19 cellular contexts compared by ENCODE assay signal in the genomic region with DNA sequence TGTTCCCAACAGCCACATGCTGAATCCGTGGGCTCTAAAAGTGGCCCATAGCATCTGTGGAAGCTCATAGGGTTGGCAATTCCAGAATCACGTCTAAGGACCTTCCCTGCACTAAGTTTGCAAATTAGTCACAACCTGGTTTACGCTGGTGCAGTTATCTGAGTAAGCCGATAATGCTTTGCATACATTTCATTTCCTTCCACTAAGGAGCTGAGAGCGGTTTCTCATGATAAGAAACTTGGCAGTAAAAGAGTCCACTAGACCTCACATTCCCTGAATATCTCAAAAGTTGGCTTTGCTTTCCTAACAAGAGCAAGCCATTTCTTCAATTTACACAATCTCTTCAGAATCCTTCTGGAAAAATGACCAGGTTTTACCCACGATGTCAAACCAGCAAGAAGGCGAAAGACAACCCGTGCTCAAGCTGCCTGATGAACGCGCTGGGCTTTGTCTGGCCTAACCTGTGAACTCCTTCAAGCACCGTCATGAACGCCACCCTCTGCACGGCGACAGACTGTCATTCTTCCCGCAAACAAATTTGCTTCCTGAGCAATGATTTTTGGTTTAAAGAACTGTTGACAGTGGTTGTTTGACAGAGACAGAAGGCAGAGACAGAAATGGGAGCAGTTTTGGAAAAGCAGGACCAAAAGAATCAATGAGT.
DNase-seq lines count a peak whose midpoint lies in the region; ATAC-seq and TF ChIP-seq lines count a peak whose summit lies in the region.
"Had no signal": no experiment of that assay in that cellular context is flagged by ENCODE, and none has a peak within 500 bp of the region (broad histone marks: within the 10 kb centered on the region; RNA-seq: fewer than 3 reads in every experiment).

No MANE protein-coding gene starts in this region.

- no peak overlapping the region for H3K9ac ChIP-seq in endodermal cell (ENCODE audit: extremely low read depth, low read length, poor library complexity, severe bottlenecking)

- H3K9me3 ChIP-seq in right cardiac atrium (ENCODE audit: control insufficient read depth, low read length) (no peaks in the 10 kb centered on the region), endodermal cell (ENCODE audit: control insufficient read depth, low read length) (peaks cover 26% of the 10 kb centered on the region), upper lobe of right lung (no peaks in the 10 kb centered on the region)
- H3K9me3 ChIP-seq: vagina had no signal

- H3K27me3 Mint-ChIP-seq in endodermal cell (ENCODE audit: insufficient read depth) (no peaks in the 10 kb centered on the region), T-cell (no peaks in the 10 kb centered on the region)
- H3K27me3 Mint-ChIP-seq: activated naive CD4-positive, alpha-beta T cell treated with anti-CD3 and anti-CD28 coated beads, Interleukin-2, amount 50 U/mL, for 24 hours had no signal

- H3K27me3 ChIP-seq in right cardiac atrium (ENCODE audit: control insufficient read depth, insufficient read depth) (no peaks in the 10 kb centered on the region), endodermal cell (ENCODE audit: control insufficient read depth, insufficient read depth, low read length, poor library complexity, severe bottlenecking) (no peaks in the 10 kb centered on the region), upper lobe of right lung (no peaks in the 10 kb centered on the region)
- H3K27me3 ChIP-seq: gastroesophageal sphincter, vagina had no signal

- H3K27ac ChIP-seq in right cardiac atrium (ENCODE audit: low read length) (no peak overlapping the region), endodermal cell (ENCODE audit: low read depth, low read length) (no peak overlapping the region), upper lobe of right lung (no peak overlapping the region)
- H3K27ac ChIP-seq: gastroesophageal sphincter, vagina had no signal

- ATAC-seq in right cardiac atrium (peak; percentile 43 to 82), left ventricle myocardium superior (no peak), upper lobe of right lung (peak; percentile 78), T-cell (replicated peaks in 1 of 4) (no peak)
- ATAC-seq: CD8-positive, alpha-beta T cell; effector memory CD8-positive, alpha-beta T cell; gastroesophageal sphincter; naive thymus-derived CD4-positive, alpha-beta T cell; stimulated activated naive CD8-positive, alpha-beta T cell treated with anti-CD3 and anti-CD28 coated beads, Interleukin-15, amount 100 ng/mL, for 72 hours had no signal

- no peak for TF ChIP-seq CTCF in endodermal cell (conservative IDR thresholded peaks at IDR 0.05)
- no peak for TF ChIP-seq CTCF in upper lobe of right lung (IDR thresholded peaks at IDR 0.05)

- peaks cover 2% of the 10 kb centered on the region for H3K4me1 ChIP-seq in right cardiac atrium (ENCODE audit: control insufficient read depth, insufficient read depth, low read length)
- peaks cover 3% of the 10 kb centered on the region for H3K4me1 ChIP-seq in endodermal cell (ENCODE audit: control insufficient read depth, insufficient read depth, low read length)
- H3K4me1 ChIP-seq in upper lobe of right lung, result peaks cover 13% of the 10 kb centered on the region
- H3K4me1 ChIP-seq: gastroesophageal sphincter, vagina had no signal

- H3K4me3 ChIP-seq in right cardiac atrium (ENCODE audit: low read length) (no peak overlapping the region), endodermal cell (ENCODE audit: low read length) (no peak overlapping the region), upper lobe of right lung (no peak overlapping the region)
- H3K4me3 ChIP-seq: gastroesophageal sphincter, vagina had no signal

- H3K4me1 Mint-ChIP-seq in endodermal cell (peaks cover 24% of the 10 kb centered on the region), T-cell (no peaks in the 10 kb centered on the region)
- H3K4me1 Mint-ChIP-seq: activated CD4-positive, alpha-beta memory T cell treated with anti-CD3 and anti-CD28 coated beads, Interleukin-2, amount 10 ng/mL, durations not matched to agents 7 days and 5 days; activated naive CD4-positive, alpha-beta T cell treated with anti-CD3 and anti-CD28 coated beads, Interleukin-2, amount 50 U/mL, for 24 hours; stimulated activated naive CD8-positive, alpha-beta T cell treated with anti-CD3 and anti-CD28 coated beads, Interleukin-15, amount 100 ng/mL, for 72 hours had no signal

- DNase-seq in right cardiac atrium (no peak), left ventricle myocardium superior (no peak), endodermal cell (no peak), mesenteric fat pad (ENCODE audit: low spot score) (peak; percentile 67), upper lobe of right lung (no peak), Kasumi-1 (lab: John Stamatoyannopoulos, UW) (no peak), T-cell (no peak), GOT3 (lab: John Stamatoyannopoulos, UW) (no peak)
- DNase-seq: activated CD4-positive, alpha-beta memory T cell treated with anti-CD3 and anti-CD28 coated beads, Interleukin-2, amount 10 ng/mL, durations not matched to agents 7 days and 5 days; activated T-cell treated with anti-CD3 and anti-CD28 coated beads, Interleukin-2, amount 50 U/mL, for 24 hours; CD8-positive, alpha-beta T cell; effector memory CD8-positive, alpha-beta T cell; naive thymus-derived CD4-positive, alpha-beta T cell; NCI-H1417 treated with DMSO at 0.1 percent for 48 hours; stimulated activated naive CD8-positive, alpha-beta T cell treated with anti-CD3 and anti-CD28 coated beads, Interleukin-15, amount 100 ng/mL, for 72 hours; T-helper 1 cell had no signal

- H3K27ac Mint-ChIP-seq in endodermal cell, result peak overlapping the region; percentile 29
- H3K27ac Mint-ChIP-seq in T-cell, result no peak overlapping the region
- H3K27ac Mint-ChIP-seq: activated CD4-positive, alpha-beta memory T cell treated with anti-CD3 and anti-CD28 coated beads, Interleukin-2, amount 10 ng/mL, durations not matched to agents 7 days and 5 days; activated naive CD4-positive, alpha-beta T cell treated with anti-CD3 and anti-CD28 coated beads, Interleukin-2, amount 50 U/mL, for 24 hours; activated T-cell treated with anti-CD3 and anti-CD28 coated beads, Interleukin-2, amount 50 U/mL, for 24 hours; CD8-positive, alpha-beta T cell; effector memory CD8-positive, alpha-beta T cell; naive thymus-derived CD4-positive, alpha-beta T cell; stimulated activated naive CD8-positive, alpha-beta T cell treated with anti-CD3 and anti-CD28 coated beads, Interleukin-15, amount 100 ng/mL, for 72 hours had no signal

- H3K36me3 ChIP-seq in endodermal cell (ENCODE audit: control insufficient read depth, insufficient read depth, low read length) (no peaks in the 10 kb centered on the region), upper lobe of right lung (no peaks in the 10 kb centered on the region)
- H3K36me3 ChIP-seq: gastroesophageal sphincter, vagina had no signal

- H3K9me3 Mint-ChIP-seq in endodermal cell (peaks cover 15% of the 10 kb centered on the region), T-cell (no peaks in the 10 kb centered on the region)
- H3K9me3 Mint-ChIP-seq: activated CD4-positive, alpha-beta memory T cell treated with anti-CD3 and anti-CD28 coated beads, Interleukin-2, amount 10 ng/mL, durations not matched to agents 7 days and 5 days; activated naive CD4-positive, alpha-beta T cell treated with anti-CD3 and anti-CD28 coated beads, Interleukin-2, amount 50 U/mL, for 24 hours; activated T-cell treated with anti-CD3 and anti-CD28 coated beads, Interleukin-2, amount 50 U/mL, for 24 hours; CD8-positive, alpha-beta T cell; effector memory CD8-positive, alpha-beta T cell; naive thymus-derived CD4-positive, alpha-beta T cell; stimulated activated naive CD8-positive, alpha-beta T cell treated with anti-CD3 and anti-CD28 coated beads, Interleukin-15, amount 100 ng/mL, for 72 hours had no signal

- CTCF ChIA-PET in T-cell (lab: Charles Lee), result no interaction called here

- POLR2A ChIA-PET in T-cell (lab: Charles Lee), result no interaction called here

- H3K36me3 Mint-ChIP-seq in endodermal cell (ENCODE audit: low read depth) (no peaks in the 10 kb centered on the region), T-cell (no peaks in the 10 kb centered on the region)
- H3K36me3 Mint-ChIP-seq: activated naive CD4-positive, alpha-beta T cell treated with anti-CD3 and anti-CD28 coated beads, Interleukin-2, amount 50 U/mL, for 24 hours; CD8-positive, alpha-beta T cell; naive thymus-derived CD4-positive, alpha-beta T cell had no signal

- H3K4me3 Mint-ChIP-seq in endodermal cell, result no peak overlapping the region
- no peak overlapping the region for H3K4me3 Mint-ChIP-seq in T-cell
- H3K4me3 Mint-ChIP-seq: activated CD4-positive, alpha-beta memory T cell treated with anti-CD3 and anti-CD28 coated beads, Interleukin-2, amount 10 ng/mL, durations not matched to agents 7 days and 5 days; activated naive CD4-positive, alpha-beta T cell treated with anti-CD3 and anti-CD28 coated beads, Interleukin-2, amount 50 U/mL, for 24 hours; activated T-cell treated with anti-CD3 and anti-CD28 coated beads, Interleukin-2, amount 50 U/mL, for 24 hours; CD8-positive, alpha-beta T cell; effector memory CD8-positive, alpha-beta T cell; naive thymus-derived CD4-positive, alpha-beta T cell; stimulated activated naive CD8-positive, alpha-beta T cell treated with anti-CD3 and anti-CD28 coated beads, Interleukin-15, amount 100 ng/mL, for 72 hours had no signal

- intact Hi-C loops in right cardiac atrium (cut with DNase I) (no loop called here), left ventricle myocardium superior (cut with micrococcal nuclease) (no loop called here), upper lobe of right lung (cut with DNase I) (no loop called here)

- 28% methylated on average over 15 of the region's 15 CpGs for WGBS in right cardiac atrium
- WGBS in endodermal cell (ENCODE audit: insufficient coverage in 1 of 2, insufficient read length in 1 of 2), 2 experiments, result 77 to 78% methylated on average over 15 of the region's 15 CpGs

Comparison
In these comparisons a context has a peak if more than half of its experiments do, and no peak if none do; other contexts are left out.
1. ATAC-seq: peak in right cardiac atrium (2 of 2) and upper lobe of right lung (single experiment); none in left ventricle myocardium superior (single experiment) and T-cell (0 of 4).